Comparison of ENCODE assay signal across 11 cellular contexts in genomic region chr14:67461341-67461985, GRCh38. TPM values are rescaled to one million over a fixed set of nuclear protein-coding genes. Genes with fewer than 3 reads are reported as not detected.
DNase-seq lines count a peak whose midpoint lies in the region; ATAC-seq and TF ChIP-seq lines count a peak whose summit lies in the region.
"Had no signal": no experiment of that assay in that cellular context is flagged by ENCODE, and none has a peak within 500 bp of the region (broad histone marks: within the 10 kb centered on the region; RNA-seq: fewer than 3 reads in every experiment).

No MANE protein-coding gene starts in this region.

- H3K4me3 ChIP-seq in HEK293 (ENCODE audit: low read depth, low read length) (no peak overlapping the region), fibroblast of pulmonary artery (replicated peaks; ENCODE audit: low read depth, low read length) (no peak overlapping the region), retinal pigment epithelial cell (ENCODE audit: low read length) (no peak overlapping the region)
- H3K4me3 ChIP-seq: prostate gland, suprapubic skin had no signal

- no peaks in the 10 kb centered on the region for H3K36me3 Mint-ChIP-seq in activated T-helper 17 cell treated with anti-CD3 and anti-CD28 coated beads, Interleukin-2, amount 50 U/mL, for 72 hours (ENCODE audit: low read depth)
- no peaks in the 10 kb centered on the region for H3K36me3 Mint-ChIP-seq in natural killer cell treated with Interleukin-12 subunit alpha and Interleukin-12 subunit beta and Interleukin-15 and Interleukin-18, amount 100 ng/mL, for 72 hours
- H3K36me3 Mint-ChIP-seq: activated CD8-positive, alpha-beta memory T cell treated with anti-CD3 and anti-CD28 coated beads, Interleukin-2, amount 10 ng/mL, durations not matched to agents 7 days and 5 days had no signal

- POLR2A ChIA-PET in HEK293 (lab: Yijun Ruan, JAX) = no interaction called here

- no peaks in the 10 kb centered on the region for H3K27me3 Mint-ChIP-seq in activated T-helper 17 cell treated with anti-CD3 and anti-CD28 coated beads, Interleukin-2, amount 50 U/mL, for 72 hours
- peaks cover 0 to 15% of the 10 kb centered on the region in 2 donors for H3K27me3 Mint-ChIP-seq in natural killer cell treated with Interleukin-12 subunit alpha and Interleukin-12 subunit beta and Interleukin-15 and Interleukin-18, amount 100 ng/mL, for 72 hours
- H3K27me3 Mint-ChIP-seq: activated CD8-positive, alpha-beta memory T cell treated with anti-CD3 and anti-CD28 coated beads, Interleukin-2, amount 10 ng/mL, durations not matched to agents 7 days and 5 days had no signal

- H3K9me3 Mint-ChIP-seq in activated T-helper 17 cell treated with anti-CD3 and anti-CD28 coated beads, Interleukin-2, amount 50 U/mL, for 72 hours = no peaks in the 10 kb centered on the region
- peaks cover 3% of the 10 kb centered on the region for H3K9me3 Mint-ChIP-seq in natural killer cell treated with Interleukin-12 subunit alpha and Interleukin-12 subunit beta and Interleukin-15 and Interleukin-18, amount 100 ng/mL, for 72 hours

- H3K36me3 ChIP-seq in HEK293 (ENCODE audit: control insufficient read depth in 2 of 2, insufficient read depth in 1 of 2, low read length in 2 of 2) = no peaks in the 10 kb centered on the region
- H3K36me3 ChIP-seq: prostate gland, suprapubic skin had no signal

- ATAC-seq in activated T-helper 17 cell treated with anti-CD3 and anti-CD28 coated beads, Interleukin-2, amount 50 U/mL, for 72 hours (replicated peaks) = peak; percentile 40
- ATAC-seq in HG02970 (IDR thresholded peaks at IDR 0.05; ENCODE audit: low FRiP score, unreplicated experiment) (no peak), GM19351 (IDR thresholded peaks at IDR 0.05; ENCODE audit: unreplicated experiment) (no peak)
- no peak for ATAC-seq in natural killer cell treated with Interleukin-12 subunit alpha and Interleukin-12 subunit beta and Interleukin-15 and Interleukin-18, amount 100 ng/mL, for 72 hours
- ATAC-seq: activated CD8-positive, alpha-beta memory T cell treated with anti-CD3 and anti-CD28 coated beads, Interleukin-2, amount 10 ng/mL, durations not matched to agents 7 days and 5 days had no signal

- no peaks in the 10 kb centered on the region for H3K9me3 ChIP-seq in HEK293 (ENCODE audit: control insufficient read depth, insufficient read depth, low read depth, low read length)
- H3K9me3 ChIP-seq: prostate gland, suprapubic skin had no signal

- peak; percentile 69 for DNase-seq in fibroblast of pulmonary artery (ENCODE audit: low read depth)
- DNase-seq in retinal pigment epithelial cell (ENCODE audit: low read depth) = peak; percentile 62
- no peak for DNase-seq in natural killer cell treated with Interleukin-12 subunit alpha and Interleukin-12 subunit beta and Interleukin-15 and Interleukin-18, amount 100 ng/mL, for 72 hours (ENCODE audit: low spot score)
- DNase-seq: activated CD8-positive, alpha-beta memory T cell treated with anti-CD3 and anti-CD28 coated beads, Interleukin-2, amount 10 ng/mL, durations not matched to agents 7 days and 5 days; NCI-H526 treated with DMSO at 0.1 percent for 48 hours had no signal

- H3K4me1 Mint-ChIP-seq in activated T-helper 17 cell treated with anti-CD3 and anti-CD28 coated beads, Interleukin-2, amount 50 U/mL, for 72 hours = peaks cover 9% of the 10 kb centered on the region
- peaks cover 0 to 15% of the 10 kb centered on the region in 2 donors for H3K4me1 Mint-ChIP-seq in natural killer cell treated with Interleukin-12 subunit alpha and Interleukin-12 subunit beta and Interleukin-15 and Interleukin-18, amount 100 ng/mL, for 72 hours (ENCODE audit: low read depth in 2 of 2)

- TF ChIP-seq CTCF in HEK293 (tag by site-specific recombination; IDR thresholded peaks at IDR 0.05) (no peak), fibroblast of pulmonary artery (IDR thresholded peaks at IDR 0.05; ENCODE audit: low read length, missing control alignments) (no peak), retinal pigment epithelial cell (conservative IDR thresholded peaks at IDR 0.05; ENCODE audit: low read depth, low read length) (no peak)

- CTCF ChIA-PET in HEK293 (lab: Yijun Ruan, JAX) = no interaction called here

- H3K27ac ChIP-seq in HEK293 (ENCODE audit: extremely low read depth, low read depth, low read length) = no peak overlapping the region
- H3K27ac ChIP-seq: prostate gland, suprapubic skin had no signal

- no peaks in the 10 kb centered on the region for H3K4me1 ChIP-seq in HEK293 (ENCODE audit: control insufficient read depth, insufficient read depth, low read length)
- H3K4me1 ChIP-seq: suprapubic skin had no signal

- H3K4me3 Mint-ChIP-seq in activated T-helper 17 cell treated with anti-CD3 and anti-CD28 coated beads, Interleukin-2, amount 50 U/mL, for 72 hours = no peak overlapping the region
- no peak overlapping the region for H3K4me3 Mint-ChIP-seq in natural killer cell treated with Interleukin-12 subunit alpha and Interleukin-12 subunit beta and Interleukin-15 and Interleukin-18, amount 100 ng/mL, for 72 hours
- H3K4me3 Mint-ChIP-seq: activated CD8-positive, alpha-beta memory T cell treated with anti-CD3 and anti-CD28 coated beads, Interleukin-2, amount 10 ng/mL, durations not matched to agents 7 days and 5 days had no signal

- H3K27ac Mint-ChIP-seq in activated T-helper 17 cell treated with anti-CD3 and anti-CD28 coated beads, Interleukin-2, amount 50 U/mL, for 72 hours = peak overlapping the region; percentile 23
- H3K27ac Mint-ChIP-seq in natural killer cell treated with Interleukin-12 subunit alpha and Interleukin-12 subunit beta and Interleukin-15 and Interleukin-18, amount 100 ng/mL, for 72 hours = no peak overlapping the region
- H3K27ac Mint-ChIP-seq: activated CD8-positive, alpha-beta memory T cell treated with anti-CD3 and anti-CD28 coated beads, Interleukin-2, amount 10 ng/mL, durations not matched to agents 7 days and 5 days had no signal

TF ChIP-seq in HEK293, 187 proteins besides CTCF, POLR2A, EP300 and RAD21:
- peak; percentile 33; the same call in 1 of the 2 replicates for TF ChIP-seq ZNF398 (tag by site-specific recombination; IDR thresholded peaks at IDR 0.05)
- no peak for TF ChIP-seq ZNF473 (tag by site-specific recombination; IDR thresholded peaks at IDR 0.05)

RNA-seq across cellular contexts. Expression of gene TMEM229B, which starts 27.1 kb away (rescaled TPM):
- total RNA-seq in activated T-helper 17 cell treated with anti-CD3 and anti-CD28 coated beads, Interleukin-2, amount 50 U/mL, for 72 hours = under 1 TPM; 0.71 to 0.84 TPM
- 10 to 100 TPM in 1 of 2 donors, 1 to 10 TPM in 1; 7.1 to 14.7 TPM for total RNA-seq in natural killer cell treated with Interleukin-12 subunit alpha and Interleukin-12 subunit beta and Interleukin-15 and Interleukin-18, amount 100 ng/mL, for 72 hours

RNA-seq across cellular contexts. Expression of gene PLEK2, which starts 49.5 kb away (rescaled TPM):
- total RNA-seq in activated T-helper 17 cell treated with anti-CD3 and anti-CD28 coated beads, Interleukin-2, amount 50 U/mL, for 72 hours = 1 to 10 TPM; 1.5 to 6.8 TPM
- not detected for total RNA-seq in natural killer cell treated with Interleukin-12 subunit alpha and Interleukin-12 subunit beta and Interleukin-15 and Interleukin-18, amount 100 ng/mL, for 72 hours

Comparison
In these comparisons a context has a peak if more than half of its experiments do, and no peak if none do; other contexts are left out.
1. RNA of gene TMEM229B, which starts 27.1 kb away (total RNA-seq): 7.1 to 14.7 TPM in natural killer cell treated with Interleukin-12 subunit alpha and Interleukin-12 subunit beta and Interleukin-15 and Interleukin-18, amount 100 ng/mL, for 72 hours; 0.71 to 0.84 TPM in activated T-helper 17 cell treated with anti-CD3 and anti-CD28 coated beads, Interleukin-2, amount 50 U/mL, for 72 hours; every median in the first group is over 4 times any median in the second.